11 cellular contexts compared by ENCODE assay signal in the genomic region with DNA sequence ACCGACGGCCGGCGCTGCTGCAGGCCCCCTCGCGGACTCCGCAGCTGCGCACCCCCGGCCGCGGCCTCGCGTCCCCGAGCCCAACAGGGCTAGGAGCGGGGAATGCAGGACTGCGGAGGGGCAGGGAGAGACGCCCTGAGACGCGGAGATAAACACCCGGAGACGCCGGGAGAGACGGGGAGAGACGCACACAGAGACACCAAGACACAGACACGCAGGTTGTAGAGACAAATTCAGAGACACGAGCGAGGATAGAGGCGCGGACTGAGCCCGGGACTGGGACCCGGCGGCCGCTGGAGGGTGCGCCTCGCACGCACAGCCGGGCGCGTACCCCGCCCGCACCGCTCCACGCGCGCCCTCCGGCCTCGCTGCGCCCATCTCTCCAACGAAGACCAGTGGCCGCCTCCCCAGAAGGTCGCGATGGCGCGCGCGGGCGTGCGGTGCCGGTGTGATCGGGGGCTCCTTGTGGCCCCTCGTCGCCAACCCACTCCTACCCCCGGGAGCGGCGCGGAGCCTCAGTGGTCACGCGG. TPM values are rescaled to one million over a fixed set of nuclear protein-coding genes. Genes with fewer than 3 reads are reported as not detected.
DNase-seq lines count a peak whose midpoint lies in the region; ATAC-seq and TF ChIP-seq lines count a peak whose summit lies in the region.
"Had no signal": no experiment of that assay in that cellular context is flagged by ENCODE, and none has a peak within 500 bp of the region (broad histone marks: within the 10 kb centered on the region; RNA-seq: fewer than 3 reads in every experiment).

No MANE protein-coding gene starts in this region.

- no peak for TF ChIP-seq POLR2A in sigmoid colon (IDR thresholded peaks at IDR 0.05)
- TF ChIP-seq POLR2A in lower leg skin (IDR thresholded peaks at IDR 0.05): no peak

- H3K27me3 ChIP-seq in HAP-1 (ENCODE audit: low read depth): peaks cover 13% of the 10 kb centered on the region
- H3K27me3 ChIP-seq in hepatocyte: peaks cover 54% of the 10 kb centered on the region
- H3K27me3 ChIP-seq in sigmoid colon: peaks cover 22 to 59% (median 38%) of the 10 kb centered on the region in 3 donors

- peak overlapping the region; percentile 76 to 79 for H3K4me3 Mint-ChIP-seq in activated T-cell treated with anti-CD3 and anti-CD28 coated beads, Interleukin-2, amount 50 U/mL, for 72 hours

- H3K79me2 ChIP-seq in hepatocyte: no peaks in the 10 kb centered on the region

- H3K27ac ChIP-seq in hepatocyte: no peak overlapping the region
- no peak overlapping the region for H3K27ac ChIP-seq in sigmoid colon

- peak overlapping the region; percentile 50 for H3K4me3 ChIP-seq in HAP-1
- no peak overlapping the region for H3K4me3 ChIP-seq in hepatocyte
- H3K4me3 ChIP-seq in sigmoid colon: peak overlapping the region in 3 of 4 donors; percentile 39 to 52 (median 51)
- H3K4me3 ChIP-seq in lower leg skin (ENCODE audit: low read depth, poor library complexity, severe bottlenecking): no peak overlapping the region

- TF ChIP-seq CTCF in hepatocyte (IDR thresholded peaks at IDR 0.05; ENCODE audit: poor library complexity) (no peak), sigmoid colon (IDR thresholded peaks at IDR 0.05) (no peak), lower leg skin (IDR thresholded peaks at IDR 0.05) (no peak)

- peaks cover 6% of the 10 kb centered on the region for H3K4me1 Mint-ChIP-seq in activated T-cell treated with anti-CD3 and anti-CD28 coated beads, Interleukin-2, amount 50 U/mL, for 72 hours (ENCODE audit: low read depth)

- no peaks in the 10 kb centered on the region for H3K36me3 Mint-ChIP-seq in activated T-cell treated with anti-CD3 and anti-CD28 coated beads, Interleukin-2, amount 50 U/mL, for 72 hours (ENCODE audit: insufficient read depth in 2 of 2)

- no peaks in the 10 kb centered on the region for H3K9me3 ChIP-seq in HAP-1
- H3K9me3 ChIP-seq in hepatocyte (ENCODE audit: low read depth): no peaks in the 10 kb centered on the region
- no peaks in the 10 kb centered on the region for H3K9me3 ChIP-seq in sigmoid colon

- no peak overlapping the region for H3K27ac Mint-ChIP-seq in activated T-cell treated with anti-CD3 and anti-CD28 coated beads, Interleukin-2, amount 50 U/mL, for 72 hours

- H3K27me3 Mint-ChIP-seq in activated T-cell treated with anti-CD3 and anti-CD28 coated beads, Interleukin-2, amount 50 U/mL, for 72 hours (ENCODE audit: low read depth): peaks cover 49% of the 10 kb centered on the region

- H3K4me1 ChIP-seq in HAP-1 (peaks cover 5% of the 10 kb centered on the region), hepatocyte (ENCODE audit: insufficient read depth) (peaks cover 10% of the 10 kb centered on the region), sigmoid colon (peaks cover 0 to 22% (median 20%) of the 10 kb centered on the region in 4 donors)

- 4% methylated on average over 64 of the region's 68 CpGs for WGBS in hepatocyte (ENCODE audit: low lambda C conversion rate, missing lambda C conversion rate)
- WGBS in sigmoid colon, 2 donors: 2 to 4% methylated on average over 68 of the region's 68 CpGs
- WGBS in lower leg skin, 2 donors: 0 to 1% methylated on average over 42 to 50 of the region's 68 CpGs

- no peaks in the 10 kb centered on the region for H4K20me1 ChIP-seq in hepatocyte (ENCODE audit: insufficient read depth, poor library complexity, severe bottlenecking)

- no peaks in the 10 kb centered on the region for H3K9me3 Mint-ChIP-seq in activated T-cell treated with anti-CD3 and anti-CD28 coated beads, Interleukin-2, amount 50 U/mL, for 72 hours

- DNase-seq in HAP-1 (ENCODE audit: low spot score in 2 of 2) (peak in 1 of 2 experiments; percentile 35), hepatocyte (ENCODE audit: low spot score) (no peak), sigmoid colon (no peak), glomerular visceral epithelial cell (ENCODE audit: extremely low spot score) (no peak), lower leg skin (ENCODE audit: low spot score in 2 of 2) (no peak), NCI-H1105 treated with DMSO at 0.1 percent for 48 hours (lab: John Stamatoyannopoulos, UW) (no peak), NCI-H1105 (lab: John Stamatoyannopoulos, UW) (no peak)
- DNase-seq in activated T-cell treated with anti-CD3 and anti-CD28 coated beads, Interleukin-2, amount 50 U/mL, for 72 hours: no peak
- DNase-seq: dermis blood vessel endothelial cell had no signal

- in situ Hi-C loops in HAP-1 (cut with MboI; ENCODE audit: low sequenced_read_pairs): no loop called here

- H3K36me3 ChIP-seq in HAP-1 (replicated peaks) (no peaks in the 10 kb centered on the region), hepatocyte (replicated peaks; ENCODE audit: insufficient read depth, low read depth) (no peaks in the 10 kb centered on the region), sigmoid colon (no peaks in the 10 kb centered on the region)

- H3K9me2 ChIP-seq in hepatocyte (replicated peaks; ENCODE audit: insufficient read depth): no peaks in the 10 kb centered on the region

- ATAC-seq in activated T-cell treated with anti-CD3 and anti-CD28 coated beads, Interleukin-2, amount 50 U/mL, for 72 hours (replicated peaks in 1 of 2): peak; percentile 23 to 30

- no peak for TF ChIP-seq EP300 in sigmoid colon (IDR thresholded peaks at IDR 0.05)

- intact Hi-C loops in sigmoid colon (cut with DNase I) (no loop called here), lower leg skin (cut with DNase I; ENCODE audit: low total_unique reads) (no loop called here)

- H3K4me2 ChIP-seq in hepatocyte: peak overlapping the region; percentile 94

- H2AFZ ChIP-seq in hepatocyte: peak overlapping the region; percentile 66

RNA-seq across cellular contexts. Expression of a gene that starts 0.9 kb away (rescaled TPM):
- total RNA-seq in activated T-cell treated with anti-CD3 and anti-CD28 coated beads, Interleukin-2, amount 50 U/mL, for 72 hours: under 1 TPM in 1 of 2 donors, not detected in 1; 0.07 TPM
- not detected in 2 replicates for total RNA-seq in hepatocyte
- polyA plus RNA-seq in hepatocyte: 0.06 and 0.31 TPM in 2 replicates
- 1 to 10 TPM in 1 of 4 donors, under 1 TPM in 3; 0.16 to 1.1 (median 0.31) TPM for total RNA-seq in sigmoid colon
- polyA plus RNA-seq in sigmoid colon: under 1 TPM in 2 of 3 donors, not detected in 1; under 0.01 to 0.47 TPM
- 10 to 100 TPM in 2 of 4 donors, 1 to 10 TPM in 2; 2.3 to 35.6 (median 10.8) TPM for total RNA-seq in lower leg skin
- total RNA-seq: T-helper 2 cell treated with Interferon-gamma antibody and Interleukin-4, amounts not matched to agents 100 ng/mL and 5 ng/mL, for 36 hours had no signal

RNA-seq across cellular contexts. Expression of a gene that starts 24.8 kb away (rescaled TPM):
- 1,000 to 10,000 TPM; 2,889 to 2,909 TPM for total RNA-seq in activated T-cell treated with anti-CD3 and anti-CD28 coated beads, Interleukin-2, amount 50 U/mL, for 72 hours
- total RNA-seq in hepatocyte: 1,924 and 2,459 TPM in 2 replicates
- polyA plus RNA-seq in hepatocyte: 806 and 874 TPM in 2 replicates
- total RNA-seq in sigmoid colon: 1,000 to 10,000 TPM; 3,053 to 4,685 (median 3,950) TPM
- 1,000 to 10,000 TPM; 2,689 to 4,258 (median 3,169) TPM for polyA plus RNA-seq in sigmoid colon
- 1,000 to 10,000 TPM; 3,050 to 5,448 (median 3,578) TPM for total RNA-seq in lower leg skin

RNA-seq across cellular contexts. Expression of a gene that starts 27.4 kb away (rescaled TPM):
- total RNA-seq in activated T-cell treated with anti-CD3 and anti-CD28 coated beads, Interleukin-2, amount 50 U/mL, for 72 hours: 10 to 100 TPM; 10.5 to 15.3 TPM
- total RNA-seq in hepatocyte: 1.9 and 2.2 TPM in 2 replicates
- polyA plus RNA-seq in hepatocyte: 4.2 and 6.3 TPM in 2 replicates
- total RNA-seq in sigmoid colon: 1 to 10 TPM; 5.3 to 8.0 (median 7.4) TPM
- 10 to 100 TPM in 1 of 3 donors, 1 to 10 TPM in 2; 3.0 to 11.6 (median 8.1) TPM for polyA plus RNA-seq in sigmoid colon
- total RNA-seq in lower leg skin: 10 to 100 TPM in 2 of 4 donors, 1 to 10 TPM in 2; 5.7 to 13.1 (median 11.2) TPM

RNA-seq across cellular contexts. Expression of a gene that starts 58.9 kb away (rescaled TPM):
- under 1 TPM; 0.12 to 0.16 TPM for total RNA-seq in activated T-cell treated with anti-CD3 and anti-CD28 coated beads, Interleukin-2, amount 50 U/mL, for 72 hours
- total RNA-seq in hepatocyte (not detected in 2 replicates), sigmoid colon (under 1 TPM in 1 of 4 donors, not detected in 3; 0.28 TPM), lower leg skin (not detected)
- polyA plus RNA-seq in hepatocyte (not detected in 2 replicates), sigmoid colon (not detected)
- total RNA-seq: dermis blood vessel endothelial cell; LHCN-M2; T-helper 2 cell treated with Interferon-gamma antibody and Interleukin-4, amounts not matched to agents 100 ng/mL and 5 ng/mL, for 36 hours had no signal

Comparison
In these comparisons a context has a peak if more than half of its experiments do, and no peak if none do; other contexts are left out.
1. H3K4me3 ChIP-seq: peak in HAP-1 (single experiment) and sigmoid colon (3 of 4); none in hepatocyte (single experiment) and lower leg skin (single experiment).